Comparison of ENCODE assay signal across 16 cellular contexts in the genomic region with DNA sequence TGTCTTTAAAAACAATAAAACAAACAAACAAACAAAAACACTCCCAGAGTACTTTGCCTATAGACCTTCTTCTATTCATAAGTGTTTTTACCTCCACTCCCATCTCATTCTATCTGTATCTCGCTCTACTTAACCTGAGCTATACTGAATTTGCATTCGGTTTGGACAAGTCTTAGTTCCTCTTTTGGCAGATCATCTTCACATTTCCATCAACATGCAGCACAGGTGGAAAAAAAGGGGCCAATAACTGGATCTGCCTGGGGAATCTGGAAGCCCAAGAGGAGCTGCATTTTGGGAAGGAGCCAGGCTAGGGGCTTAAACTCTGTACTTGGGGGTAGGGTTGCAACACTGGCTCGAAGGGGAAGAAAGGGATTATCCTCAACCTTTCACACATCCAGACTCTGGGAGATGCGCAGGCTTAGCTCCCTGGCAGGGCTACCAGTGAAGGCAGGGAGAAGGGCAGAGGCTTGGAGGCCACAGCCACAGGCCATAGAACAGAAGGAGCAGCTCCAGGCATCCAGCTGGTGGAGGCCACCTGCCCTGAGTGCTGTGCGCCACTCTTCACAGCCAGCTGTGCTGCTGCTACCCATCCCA. TPM values are rescaled to one million over a fixed set of nuclear protein-coding genes. Genes with fewer than 3 reads are reported as not detected.
A peak's percentile ranks its signal among the peaks of the same experiment; 100 is the strongest.
DNase-seq lines count a peak whose midpoint lies in the region; ATAC-seq, FAIRE-seq and TF ChIP-seq lines count a peak whose summit lies in the region.
"Had no signal": no experiment of that assay in that cellular context is flagged by ENCODE, and none has a peak within 500 bp of the region (broad histone marks: within the 10 kb centered on the region; RNA-seq: fewer than 3 reads in every experiment).

No MANE protein-coding gene starts in this region.

- no peaks in the 10 kb centered on the region for H3K79me2 ChIP-seq in OCI-LY3 (ENCODE audit: low read length)

- H3K4me1 ChIP-seq in OCI-LY3 (ENCODE audit: low read length) (peaks cover 47% of the 10 kb centered on the region), Peyer's patch (no peaks in the 10 kb centered on the region)

- no peaks in the 10 kb centered on the region for H3K27me3 ChIP-seq in OCI-LY3 (ENCODE audit: low read depth, low read length)
- no peaks in the 10 kb centered on the region for H3K27me3 ChIP-seq in Peyer's patch
- H3K27me3 ChIP-seq: heart right ventricle, right lobe of liver had no signal

- H2AFZ ChIP-seq in OCI-LY3 (ENCODE audit: low read depth, low read length) = no peak overlapping the region

- ATAC-seq in GM19395 (IDR thresholded peaks at IDR 0.05; ENCODE audit: unreplicated experiment) (peak; percentile 69), HG02852 (IDR thresholded peaks at IDR 0.05; ENCODE audit: unreplicated experiment) (peak; percentile 81)
- ATAC-seq: heart right ventricle, natural killer cell, right lobe of liver had no signal

- no peak for TF ChIP-seq POLR2A in Peyer's patch (IDR thresholded peaks at IDR 0.05)

- peak overlapping the region; percentile 46 for H3K4me2 ChIP-seq in OCI-LY3 (ENCODE audit: low read length)

- H3K9ac ChIP-seq in OCI-LY3 (ENCODE audit: low read length) = no peak overlapping the region

- peak; percentile 52 for DNase-seq in GM12865 (ENCODE audit: low read depth)
- DNase-seq in Peyer's patch = no peak
- DNase-seq in NCI-H146 treated with DMSO at 0.1 percent for 48 hours (lab: John Stamatoyannopoulos, UW; ENCODE audit: unreplicated experiment) = no peak
- DNase-seq in HEK293T (ENCODE audit: extremely low spot score) = no peak
- no peak for DNase-seq in frontal cortex (ENCODE audit: low spot score in 2 of 2)
- DNase-seq: activated CD4-positive, alpha-beta T cell treated with anti-CD3 and anti-CD28 coated beads, Interleukin-2, amount 50 U/mL, for 48 hours; activated gamma-delta T cell treated with Interleukin-2 at 50 U/mL for 16 hours; DMS79; heart right ventricle; Kasumi-1; natural killer cell had no signal

- CTCF ChIA-PET in HEK293T (lab: Yijun Ruan, JAX) = interaction anchor here (0.6 kb wide), 1 partner anchor 50 kb away, joined by 6 read pairs; no protein-coding TSS in a partner anchor

- no peak for TF ChIP-seq CTCF in GM12865 (IDR thresholded peaks at IDR 0.05; ENCODE audit: insufficient read depth, low read depth, low read length, missing control alignments)
- TF ChIP-seq CTCF in OCI-LY3 (IDR thresholded peaks at IDR 0.05; ENCODE audit: low read depth, low read length) = no peak
- TF ChIP-seq CTCF in Peyer's patch (IDR thresholded peaks at IDR 0.05) = no peak

- H4K20me1 ChIP-seq in OCI-LY3 (ENCODE audit: insufficient read depth, low read length) = no peaks in the 10 kb centered on the region

- POLR2A ChIA-PET in HEK293T (lab: Yijun Ruan, JAX) = no interaction called here

- no peak overlapping the region for H3K4me3 ChIP-seq in GM12865 (ENCODE audit: low read depth, low read length)
- H3K4me3 ChIP-seq in OCI-LY3 (ENCODE audit: low read length) = no peak overlapping the region
- no peak overlapping the region for H3K4me3 ChIP-seq in Peyer's patch
- H3K4me3 ChIP-seq: heart right ventricle, right lobe of liver had no signal

- H3K27ac ChIP-seq in OCI-LY3 (ENCODE audit: low read length) (no peak overlapping the region), Peyer's patch (no peak overlapping the region)
- H3K27ac ChIP-seq: heart right ventricle, right lobe of liver had no signal

- H3K36me3 ChIP-seq in OCI-LY3 (replicated peaks; ENCODE audit: low read depth, low read length) = peaks cover 5% of the 10 kb centered on the region
- no peaks in the 10 kb centered on the region for H3K36me3 ChIP-seq in Peyer's patch
- H3K36me3 ChIP-seq: heart right ventricle, right lobe of liver had no signal

- no peaks in the 10 kb centered on the region for H3K9me3 ChIP-seq in OCI-LY3 (ENCODE audit: insufficient read depth, low read length)
- no peaks in the 10 kb centered on the region for H3K9me3 ChIP-seq in Peyer's patch
- H3K9me3 ChIP-seq: heart right ventricle, right lobe of liver had no signal

- no peak for FAIRE-seq in frontal cortex (lab: Jason Lieb, UNC)

TF ChIP-seq in HEK293T, 16 proteins besides CTCF, POLR2A, EP300 and RAD21:
- TF ChIP-seq SP1 (IDR thresholded peaks at IDR 0.05) (no peak), LEF1 (IDR thresholded peaks at IDR 0.05; ENCODE audit: borderline replicate concordance) (no peak), ZNF384 (IDR thresholded peaks at IDR 0.05) (no peak)

RNA-seq across cellular contexts. Expression of a gene that starts 4.1 kb away (rescaled TPM):
- total RNA-seq in Peyer's patch (1 to 10 TPM in 3 of 4 donors, not detected in 1; 3.8 to 8.3 (median 5.2) TPM), frontal cortex (2.9 TPM)
- total RNA-seq: H4 had no signal
